Comparison of ENCODE assay signal across 1 cellular context in genomic region chr12:6322969-6323339, GRCh38.
TF ChIP-seq lines count a peak whose summit lies in the region.

No MANE protein-coding gene starts in this region.

TF ChIP-seq in HEK293, 187 proteins besides CTCF, POLR2A, EP300 and RAD21 (continued from another document):
- TF ChIP-seq, protein P1, sequence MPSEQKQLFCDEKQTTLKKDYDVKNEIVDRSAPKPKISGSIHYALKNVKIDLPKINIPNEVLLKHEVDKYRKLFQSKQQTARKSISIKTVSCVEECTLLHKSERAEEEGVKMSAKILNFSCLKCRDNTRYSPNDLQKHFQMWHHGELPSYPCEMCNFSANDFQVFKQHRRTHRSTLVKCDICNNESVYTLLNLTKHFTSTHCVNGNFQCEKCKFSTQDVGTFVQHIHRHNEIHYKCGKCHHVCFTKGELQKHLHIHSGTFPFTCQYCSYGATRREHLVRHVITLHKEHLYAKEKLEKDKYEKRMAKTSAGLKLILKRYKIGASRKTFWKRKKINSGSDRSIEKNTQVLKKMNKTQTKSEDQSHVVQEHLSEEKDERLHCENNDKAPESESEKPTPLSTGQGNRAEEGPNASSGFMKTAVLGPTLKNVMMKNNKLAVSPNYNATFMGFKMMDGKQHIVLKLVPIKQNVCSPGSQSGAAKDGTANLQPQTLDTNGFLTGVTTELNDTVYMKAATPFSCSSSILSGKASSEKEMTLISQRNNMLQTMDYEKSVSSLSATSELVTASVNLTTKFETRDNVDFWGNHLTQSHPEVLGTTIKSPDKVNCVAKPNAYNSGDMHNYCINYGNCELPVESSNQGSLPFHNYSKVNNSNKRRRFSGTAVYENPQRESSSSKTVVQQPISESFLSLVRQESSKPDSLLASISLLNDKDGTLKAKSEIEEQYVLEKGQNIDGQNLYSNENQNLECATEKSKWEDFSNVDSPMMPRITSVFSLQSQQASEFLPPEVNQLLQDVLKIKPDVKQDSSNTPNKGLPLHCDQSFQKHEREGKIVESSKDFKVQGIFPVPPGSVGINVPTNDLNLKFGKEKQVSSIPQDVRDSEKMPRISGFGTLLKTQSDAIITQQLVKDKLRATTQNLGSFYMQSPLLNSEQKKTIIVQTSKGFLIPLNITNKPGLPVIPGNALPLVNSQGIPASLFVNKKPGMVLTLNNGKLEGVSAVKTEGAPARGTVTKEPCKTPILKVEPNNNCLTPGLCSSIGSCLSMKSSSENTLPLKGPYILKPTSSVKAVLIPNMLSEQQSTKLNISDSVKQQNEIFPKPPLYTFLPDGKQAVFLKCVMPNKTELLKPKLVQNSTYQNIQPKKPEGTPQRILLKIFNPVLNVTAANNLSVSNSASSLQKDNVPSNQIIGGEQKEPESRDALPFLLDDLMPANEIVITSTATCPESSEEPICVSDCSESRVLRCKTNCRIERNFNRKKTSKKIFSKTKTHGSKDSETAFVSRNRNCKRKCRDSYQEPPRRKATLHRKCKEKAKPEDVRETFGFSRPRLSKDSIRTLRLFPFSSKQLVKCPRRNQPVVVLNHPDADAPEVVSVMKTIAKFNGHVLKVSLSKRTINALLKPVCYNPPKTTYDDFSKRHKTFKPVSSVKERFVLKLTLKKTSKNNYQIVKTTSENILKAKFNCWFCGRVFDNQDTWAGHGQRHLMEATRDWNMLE (tag by site-specific recombination; conservative IDR thresholded peaks at IDR 0.05; ENCODE audit: low read depth), result no peak
